Comparison of ENCODE assay signal across 2 cellular contexts in the genomic region with DNA sequence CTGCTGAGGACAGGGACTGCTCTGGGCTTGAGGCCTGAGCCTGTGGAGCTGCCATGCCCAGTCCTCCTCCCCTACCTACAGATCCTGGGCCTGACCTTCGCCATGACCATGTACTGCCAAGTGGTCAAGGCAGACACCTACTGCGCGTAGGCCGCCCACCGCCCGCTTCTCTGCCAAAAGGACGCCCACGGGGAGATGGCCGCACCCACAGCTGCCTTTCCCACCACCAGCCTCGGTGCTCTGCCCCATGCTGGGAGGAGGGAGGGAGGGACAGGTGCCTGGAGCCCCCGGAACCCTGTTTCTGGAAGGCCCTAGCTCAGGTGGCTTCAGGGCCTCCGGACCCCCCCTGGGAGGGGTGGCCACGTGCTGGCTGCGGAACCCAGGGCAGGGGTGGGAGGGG.
A peak's percentile ranks its signal among the peaks of the same experiment; 100 is the strongest.
TF ChIP-seq lines count a peak whose summit lies in the region.

No MANE protein-coding gene starts in this region.

TF ChIP-seq in HEK293, 187 proteins besides CTCF, POLR2A, EP300 and RAD21:
- TF ChIP-seq ZNF302 (tag by site-specific recombination; IDR thresholded peaks at IDR 0.05; ENCODE audit: low read depth): no peak
- no peak for TF ChIP-seq ZSCAN5A (tag by site-specific recombination; IDR thresholded peaks at IDR 0.05)
- TF ChIP-seq, protein P1, sequence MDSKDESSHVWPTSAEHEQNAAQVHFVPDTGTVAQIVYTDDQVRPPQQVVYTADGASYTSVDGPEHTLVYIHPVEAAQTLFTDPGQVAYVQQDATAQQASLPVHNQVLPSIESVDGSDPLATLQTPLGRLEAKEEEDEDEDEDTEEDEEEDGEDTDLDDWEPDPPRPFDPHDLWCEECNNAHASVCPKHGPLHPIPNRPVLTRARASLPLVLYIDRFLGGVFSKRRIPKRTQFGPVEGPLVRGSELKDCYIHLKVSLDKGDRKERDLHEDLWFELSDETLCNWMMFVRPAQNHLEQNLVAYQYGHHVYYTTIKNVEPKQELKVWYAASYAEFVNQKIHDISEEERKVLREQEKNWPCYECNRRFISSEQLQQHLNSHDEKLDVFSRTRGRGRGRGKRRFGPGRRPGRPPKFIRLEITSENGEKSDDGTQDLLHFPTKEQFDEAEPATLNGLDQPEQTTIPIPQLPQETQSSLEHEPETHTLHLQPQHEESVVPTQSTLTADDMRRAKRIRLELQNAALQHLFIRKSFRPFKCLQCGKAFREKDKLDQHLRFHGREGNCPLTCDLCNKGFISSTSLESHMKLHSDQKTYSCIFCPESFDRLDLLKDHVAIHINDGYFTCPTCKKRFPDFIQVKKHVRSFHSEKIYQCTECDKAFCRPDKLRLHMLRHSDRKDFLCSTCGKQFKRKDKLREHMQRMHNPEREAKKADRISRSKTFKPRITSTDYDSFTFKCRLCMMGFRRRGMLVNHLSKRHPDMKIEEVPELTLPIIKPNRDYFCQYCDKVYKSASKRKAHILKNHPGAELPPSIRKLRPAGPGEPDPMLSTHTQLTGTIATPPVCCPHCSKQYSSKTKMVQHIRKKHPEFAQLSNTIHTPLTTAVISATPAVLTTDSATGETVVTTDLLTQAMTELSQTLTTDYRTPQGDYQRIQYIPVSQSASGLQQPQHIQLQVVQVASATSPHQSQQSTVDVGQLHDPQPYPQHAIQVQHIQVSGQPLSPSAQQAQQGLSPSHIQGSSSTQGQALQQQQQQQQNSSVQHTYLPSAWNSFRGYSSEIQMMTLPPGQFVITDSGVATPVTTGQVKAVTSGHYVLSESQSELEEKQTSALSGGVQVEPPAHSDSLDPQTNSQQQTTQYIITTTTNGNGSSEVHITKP (tag by site-specific recombination; IDR thresholded peaks at IDR 0.05): no peak
- no peak for TF ChIP-seq ZFP37 (tag by site-specific recombination; IDR thresholded peaks at IDR 0.05)
- peak; percentile 51; the same call in 1 of the 2 replicates for TF ChIP-seq ZFHX2 (tag by site-specific recombination; conservative IDR thresholded peaks at IDR 0.05)

TF ChIP-seq in K562, 482 proteins besides CTCF, POLR2A, EP300 and RAD21:
- TF ChIP-seq PTBP1 (IDR thresholded peaks at IDR 0.05; ENCODE audit: low read depth, low read length) (0 out of 2 replicates have a peak, but pooled peaks have one; percentile 29), ZKSCAN1 (IDR thresholded peaks at IDR 0.05; ENCODE audit: low read depth, low read length) (0 out of 2 replicates have a peak, but pooled peaks have one; percentile 67), ZC3H11A (IDR thresholded peaks at IDR 0.05; ENCODE audit: low read depth, low read length) (no peak), SIN3A (IDR thresholded peaks at IDR 0.05; ENCODE audit: borderline replicate concordance in 2 of 2, control insufficient read depth in 1 of 2, low read depth in 2 of 2, low read length in 2 of 2) (no peak), ATF4 (CRISPR knock-in tag; IDR thresholded peaks at IDR 0.05) (no peak), POLR2G (IDR thresholded peaks at IDR 0.05; ENCODE audit: low read depth, low read length) (peak; percentile 64), FOXK1 (CRISPR knock-in tag; IDR thresholded peaks at IDR 0.05; ENCODE audit: borderline replicate concordance) (no peak), USF2 (CRISPR knock-in tag; IDR thresholded peaks at IDR 0.05) (no peak), NCOA4 (IDR thresholded peaks at IDR 0.05; ENCODE audit: partially characterized antibody) (no peak), CCNT2 (IDR thresholded peaks at IDR 0.05; ENCODE audit: borderline replicate concordance, extremely low read depth, insufficient read length, low read depth, low read length) (no peak), NR2C1 (IDR thresholded peaks at IDR 0.05) (no peak), NR2C1 (tag; IDR thresholded peaks at IDR 0.05) (no peak), PHF8 (IDR thresholded peaks at IDR 0.05; ENCODE audit: borderline replicate concordance, low read length) (no peak), RB1 (IDR thresholded peaks at IDR 0.05; ENCODE audit: low read depth) (no peak), ZNF79 (CRISPR knock-in tag; IDR thresholded peaks at IDR 0.05; ENCODE audit: low read depth) (no peak)
- TF ChIP-seq, protein P2, sequence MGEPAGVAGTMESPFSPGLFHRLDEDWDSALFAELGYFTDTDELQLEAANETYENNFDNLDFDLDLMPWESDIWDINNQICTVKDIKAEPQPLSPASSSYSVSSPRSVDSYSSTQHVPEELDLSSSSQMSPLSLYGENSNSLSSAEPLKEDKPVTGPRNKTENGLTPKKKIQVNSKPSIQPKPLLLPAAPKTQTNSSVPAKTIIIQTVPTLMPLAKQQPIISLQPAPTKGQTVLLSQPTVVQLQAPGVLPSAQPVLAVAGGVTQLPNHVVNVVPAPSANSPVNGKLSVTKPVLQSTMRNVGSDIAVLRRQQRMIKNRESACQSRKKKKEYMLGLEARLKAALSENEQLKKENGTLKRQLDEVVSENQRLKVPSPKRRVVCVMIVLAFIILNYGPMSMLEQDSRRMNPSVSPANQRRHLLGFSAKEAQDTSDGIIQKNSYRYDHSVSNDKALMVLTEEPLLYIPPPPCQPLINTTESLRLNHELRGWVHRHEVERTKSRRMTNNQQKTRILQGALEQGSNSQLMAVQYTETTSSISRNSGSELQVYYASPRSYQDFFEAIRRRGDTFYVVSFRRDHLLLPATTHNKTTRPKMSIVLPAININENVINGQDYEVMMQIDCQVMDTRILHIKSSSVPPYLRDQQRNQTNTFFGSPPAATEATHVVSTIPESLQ (CRISPR knock-in tag; IDR thresholded peaks at IDR 0.05): no peak
- TF ChIP-seq, protein P3, sequence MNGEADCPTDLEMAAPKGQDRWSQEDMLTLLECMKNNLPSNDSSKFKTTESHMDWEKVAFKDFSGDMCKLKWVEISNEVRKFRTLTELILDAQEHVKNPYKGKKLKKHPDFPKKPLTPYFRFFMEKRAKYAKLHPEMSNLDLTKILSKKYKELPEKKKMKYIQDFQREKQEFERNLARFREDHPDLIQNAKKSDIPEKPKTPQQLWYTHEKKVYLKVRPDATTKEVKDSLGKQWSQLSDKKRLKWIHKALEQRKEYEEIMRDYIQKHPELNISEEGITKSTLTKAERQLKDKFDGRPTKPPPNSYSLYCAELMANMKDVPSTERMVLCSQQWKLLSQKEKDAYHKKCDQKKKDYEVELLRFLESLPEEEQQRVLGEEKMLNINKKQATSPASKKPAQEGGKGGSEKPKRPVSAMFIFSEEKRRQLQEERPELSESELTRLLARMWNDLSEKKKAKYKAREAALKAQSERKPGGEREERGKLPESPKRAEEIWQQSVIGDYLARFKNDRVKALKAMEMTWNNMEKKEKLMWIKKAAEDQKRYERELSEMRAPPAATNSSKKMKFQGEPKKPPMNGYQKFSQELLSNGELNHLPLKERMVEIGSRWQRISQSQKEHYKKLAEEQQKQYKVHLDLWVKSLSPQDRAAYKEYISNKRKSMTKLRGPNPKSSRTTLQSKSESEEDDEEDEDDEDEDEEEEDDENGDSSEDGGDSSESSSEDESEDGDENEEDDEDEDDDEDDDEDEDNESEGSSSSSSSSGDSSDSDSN (IDR thresholded peaks at IDR 0.05; ENCODE audit: borderline replicate concordance in 1 of 2, low read depth in 2 of 2, low read length in 2 of 2): no peak
